Comparison of ENCODE assay signal across 8 cellular contexts in the genomic region with DNA sequence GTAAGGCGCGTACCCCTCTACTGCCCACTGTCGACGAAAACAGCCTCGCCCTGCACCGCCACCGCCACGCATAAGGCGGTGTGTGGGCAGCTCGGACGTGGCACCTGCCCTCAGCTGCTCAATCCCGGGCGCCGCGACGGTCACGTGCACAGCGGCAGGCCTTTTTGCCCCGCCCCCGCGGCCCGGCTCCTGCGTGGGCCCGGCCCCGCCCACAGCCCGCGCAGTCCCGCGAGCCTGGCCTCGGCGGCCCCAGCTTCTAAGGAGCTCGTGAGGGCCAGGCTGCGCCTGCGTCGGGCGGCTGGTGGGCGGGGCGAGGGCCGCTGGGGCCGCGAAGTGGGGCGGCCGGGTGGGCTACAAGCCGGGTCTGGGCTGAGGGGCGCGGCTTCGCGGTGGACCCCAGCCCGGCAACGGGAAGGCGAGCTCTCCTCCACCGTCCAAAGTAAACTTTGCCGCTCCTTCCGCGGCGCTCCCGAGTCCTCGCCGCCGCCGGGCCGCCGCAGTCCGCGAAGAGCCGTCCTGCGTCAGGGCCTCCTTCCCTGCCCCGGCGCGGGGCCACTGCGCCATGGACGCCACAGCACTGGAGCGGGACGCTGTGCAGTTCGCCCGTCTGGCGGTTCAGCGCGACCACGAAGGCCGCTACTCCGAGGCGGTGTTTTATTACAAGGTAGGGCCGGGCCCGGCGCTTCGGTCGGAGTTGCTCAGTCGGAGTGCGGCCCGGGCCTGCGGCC. TPM values are rescaled to one million over a fixed set of nuclear protein-coding genes. Genes with fewer than 3 reads are reported as not detected.
DNase-seq lines count a peak whose midpoint lies in the region; ATAC-seq and TF ChIP-seq lines count a peak whose summit lies in the region.

CAPN7 (plus strand) TSS at position 313 of the 728 bp plus-strand sequence; CDS start at position 563, 250 bp downstream.

- H3K27ac Mint-ChIP-seq in CD4-positive, CD25-positive, alpha-beta regulatory T cell: peak within 1 kb of the TSS; percentile 91 to 96 (median 93)
- peak within 1 kb of the TSS; percentile 87 to 96 (median 93) for H3K27ac Mint-ChIP-seq in naive thymus-derived CD4-positive, alpha-beta T cell

- H3K4me3 ChIP-seq in CD4-positive, CD25-positive, alpha-beta regulatory T cell (ENCODE audit: low read depth, low read length): peak within 1 kb of the TSS; percentile 97
- peak within 1 kb of the TSS; percentile 93 for H3K4me3 ChIP-seq in HUES6 (ENCODE audit: low read depth, low read length)
- peak within 1 kb of the TSS; percentile 91 for H3K4me3 ChIP-seq in naive thymus-derived CD4-positive, alpha-beta T cell (ENCODE audit: low read length)

- peaks cover 27% of the 10 kb centered on the region for H3K4me1 ChIP-seq in CD4-positive, CD25-positive, alpha-beta regulatory T cell (ENCODE audit: control insufficient read depth, insufficient read depth, low read length, poor library complexity, severe bottlenecking)
- peaks cover 17% of the 10 kb centered on the region for H3K4me1 ChIP-seq in HUES6 (ENCODE audit: control insufficient read depth, insufficient read depth, low read length)
- peaks cover 11 to 15% of the 10 kb centered on the region in 2 donors for H3K4me1 ChIP-seq in naive thymus-derived CD4-positive, alpha-beta T cell (ENCODE audit: control insufficient read depth in 2 of 2, insufficient read depth in 2 of 2, low read length in 2 of 2)

- peaks cover 4% of the 10 kb centered on the region for H3K36me3 ChIP-seq in CD4-positive, CD25-positive, alpha-beta regulatory T cell (ENCODE audit: control insufficient read depth, insufficient read depth, low read length)
- H3K36me3 ChIP-seq in HUES6 (ENCODE audit: control insufficient read depth, insufficient read depth, low read length): 0 out of 2 replicates have a peak, but pooled peaks cover 5% of the 10 kb centered on the region
- peaks cover 0 to 10% (median 0%) of the 10 kb centered on the region in 3 experiments for H3K36me3 ChIP-seq in naive thymus-derived CD4-positive, alpha-beta T cell (ENCODE audit: control insufficient read depth in 2 of 3, insufficient read depth in 3 of 3, low read length in 3 of 3)

- intact Hi-C loops in naive thymus-derived CD4-positive, alpha-beta T cell (cut with micrococcal nuclease): loop anchor here (1.0 to 10.0 kb wide), 20 partner anchors 11 to 1311 kb away; partner anchors contain the start of genes BTD (in 2 of the 2), EAF1 (in 2 of the 2), HACL1 (in 2 of the 2) and METTL6 (in 2 of the 2)

- H3K9ac ChIP-seq in HUES6 (ENCODE audit: low read length): peak within 1 kb of the TSS; percentile 91

- peak; percentile 92 to 96 (median 94) for DNase-seq in CD4-positive, CD25-positive, alpha-beta regulatory T cell
- peak; percentile 82 to 93 (median 83) for DNase-seq in activated CD8-positive, alpha-beta memory T cell treated with anti-CD3 and anti-CD28 coated beads for 48 hours (ENCODE audit: low read depth in 2 of 3, low spot score in 2 of 3)
- DNase-seq in erythroblast (lab: John Stamatoyannopoulos, UW) (no peak), DMS 273 (lab: John Stamatoyannopoulos, UW; ENCODE audit: unreplicated experiment) (no peak)
- DNase-seq in naive thymus-derived CD4-positive, alpha-beta T cell: peak; percentile 90 to 98 (median 92)
- peak; percentile 96 for DNase-seq in stimulated activated naive CD8-positive, alpha-beta T cell treated with anti-CD3 and anti-CD28 coated beads, Interleukin-15, Interleukin-2, amounts not matched to agents 100 U/mL and 50 U/mL, for 24 hours

- peaks cover 18 to 46% (median 28%) of the 10 kb centered on the region in 4 donors for H3K4me1 Mint-ChIP-seq in CD4-positive, CD25-positive, alpha-beta regulatory T cell
- H3K4me1 Mint-ChIP-seq in naive thymus-derived CD4-positive, alpha-beta T cell: peaks cover 19 to 52% (median 36%) of the 10 kb centered on the region in 7 donors

- peak within 1 kb of the TSS; percentile 93 to 99 (median 96) for H3K4me3 Mint-ChIP-seq in CD4-positive, CD25-positive, alpha-beta regulatory T cell
- H3K4me3 Mint-ChIP-seq in naive thymus-derived CD4-positive, alpha-beta T cell: peak within 1 kb of the TSS; percentile 85 to 96 (median 94)

- TF ChIP-seq POLR2A in erythroblast (IDR thresholded peaks at IDR 0.05; ENCODE audit: low read length): peak; percentile 85

- no peaks in the 10 kb centered on the region for H3K27me3 ChIP-seq in CD4-positive, CD25-positive, alpha-beta regulatory T cell (ENCODE audit: control insufficient read depth, insufficient read depth, low read length)
- no peaks in the 10 kb centered on the region for H3K27me3 ChIP-seq in HUES6 (ENCODE audit: control insufficient read depth, insufficient read depth, low read length)
- H3K27me3 ChIP-seq in naive thymus-derived CD4-positive, alpha-beta T cell (ENCODE audit: control insufficient read depth in 2 of 2, insufficient read depth in 2 of 2, low read length in 2 of 2): no peaks in the 10 kb centered on the region

- peak within 1 kb of the TSS; percentile 90 for H3K27ac ChIP-seq in CD4-positive, CD25-positive, alpha-beta regulatory T cell (ENCODE audit: insufficient read depth, low read length, poor library complexity, severe bottlenecking)
- peak within 1 kb of the TSS; percentile 70; the same call in 1 of the 2 replicates for H3K27ac ChIP-seq in HUES6 (ENCODE audit: low read depth, low read length)
- H3K27ac ChIP-seq in naive thymus-derived CD4-positive, alpha-beta T cell (ENCODE audit: low read depth, low read length): peak within 1 kb of the TSS; percentile 94

- H3K27me3 Mint-ChIP-seq in CD4-positive, CD25-positive, alpha-beta regulatory T cell: no peaks in the 10 kb centered on the region
- H3K27me3 Mint-ChIP-seq in naive thymus-derived CD4-positive, alpha-beta T cell: no peaks in the 10 kb centered on the region

- no peaks in the 10 kb centered on the region for H3K9me3 Mint-ChIP-seq in CD4-positive, CD25-positive, alpha-beta regulatory T cell
- H3K9me3 Mint-ChIP-seq in naive thymus-derived CD4-positive, alpha-beta T cell: no peaks in the 10 kb centered on the region

- peaks cover 3% of the 10 kb centered on the region for H3K36me3 Mint-ChIP-seq in CD4-positive, CD25-positive, alpha-beta regulatory T cell
- peaks cover 0 to 8% (median 0%) of the 10 kb centered on the region in 5 donors for H3K36me3 Mint-ChIP-seq in naive thymus-derived CD4-positive, alpha-beta T cell

- POLR2A ChIA-PET in naive thymus-derived CD4-positive, alpha-beta T cell (lab: Charles Lee): interaction anchor here (0.6 to 3.4 kb wide), 23 partner anchors 8 to 1059 kb away, joined by 3 to 19 read pairs (median 5); partner anchors contain the start of genes BTD, DPH3, HACL1 and MRPS25

- H3K9me3 ChIP-seq in CD4-positive, CD25-positive, alpha-beta regulatory T cell (ENCODE audit: control insufficient read depth in 2 of 2, low read length in 2 of 2): no peaks in the 10 kb centered on the region
- no peaks in the 10 kb centered on the region for H3K9me3 ChIP-seq in HUES6 (ENCODE audit: control insufficient read depth, insufficient read depth, low read depth, low read length)
- H3K9me3 ChIP-seq in naive thymus-derived CD4-positive, alpha-beta T cell (ENCODE audit: control insufficient read depth in 2 of 3, low read length in 3 of 3): no peaks in the 10 kb centered on the region

- CTCF ChIA-PET in naive thymus-derived CD4-positive, alpha-beta T cell (lab: Charles Lee): interaction anchor here (0.7 to 7.5 kb wide), 9 partner anchors 11 to 1038 kb away, joined by 3 to 67 read pairs (median 3); no protein-coding TSS in a partner anchor

- ATAC-seq in CD4-positive, CD25-positive, alpha-beta regulatory T cell (ENCODE audit: low read depth in 2 of 2): peak; percentile 92
- ATAC-seq in GM21381 (IDR thresholded peaks at IDR 0.05; ENCODE audit: unreplicated experiment): peak; percentile 89
- ATAC-seq in naive thymus-derived CD4-positive, alpha-beta T cell: peak; percentile 96
- ATAC-seq in stimulated activated naive CD8-positive, alpha-beta T cell treated with anti-CD3 and anti-CD28 coated beads, Interleukin-15, Interleukin-2, amounts not matched to agents 100 U/mL and 50 U/mL, for 24 hours: peak; percentile 92

RNA-seq across cellular contexts. Expression of gene CAPN7, which starts in this region (rescaled TPM):
- total RNA-seq in CD4-positive, CD25-positive, alpha-beta regulatory T cell: 62.3 TPM
- 10 to 100 TPM; 21.1 to 24.1 (median 21.7) TPM for polyA plus RNA-seq in CD4-positive, CD25-positive, alpha-beta regulatory T cell
- total RNA-seq in naive thymus-derived CD4-positive, alpha-beta T cell: 100 to 1,000 TPM in 2 of 5 experiments, 10 to 100 TPM in 3; 34.4 to 104 (median 70.4) TPM
- polyA plus RNA-seq in naive thymus-derived CD4-positive, alpha-beta T cell: 10 to 100 TPM; 23.4 to 33.9 TPM

Comparison
In these comparisons a context has a peak if more than half of its experiments do, and no peak if none do; other contexts are left out.
1. DNase-seq: peak in CD4-positive, CD25-positive, alpha-beta regulatory T cell (3 of 3), activated CD8-positive, alpha-beta memory T cell treated with anti-CD3 and anti-CD28 coated beads for 48 hours (3 of 3), naive thymus-derived CD4-positive, alpha-beta T cell (9 of 9) and stimulated activated naive CD8-positive, alpha-beta T cell treated with anti-CD3 and anti-CD28 coated beads, Interleukin-15, Interleukin-2, amounts not matched to agents 100 U/mL and 50 U/mL, for 24 hours (single experiment); none in erythroblast (0 of 2) and DMS 273 (single experiment).
2. Peak in every context shown above with its lines, with median percentiles within 50 percentile points of each other: ATAC-seq, H3K27ac ChIP-seq and H3K4me3 ChIP-seq.